ENCODE assay signal across 8 cellular contexts in genomic region chr3:128880455-128880854, GRCh38. TPM values are rescaled to one million over a fixed set of nuclear protein-coding genes. Genes with fewer than 3 reads are reported as not detected.
DNase-seq lines count a peak whose midpoint lies in the region; ATAC-seq, FAIRE-seq and TF ChIP-seq lines count a peak whose summit lies in the region.
"Not testable (repeated sequence)": the region's sequence is repeated elsewhere in the genome, so short reads cannot be mapped to it uniquely, and the experiment has no call there.

No MANE protein-coding gene starts in this region.

- H3K23ac ChIP-seq in H1 (ENCODE audit: insufficient read length), result not testable (repeated sequence)

- POLR2A ChIA-PET in T-cell (lab: Charles Lee), result interaction anchor here in 1 of 2 donors (0.5 to 0.8 kb wide), 3 partner anchors 9 to 1522 kb away, joined by 3 to 10 read pairs (median 7); no protein-coding TSS in a partner anchor
- POLR2A ChIA-PET in H1 (lab: Charles Lee; ENCODE audit: partially characterized antibody), result interaction anchor here (1.2 to 3.5 kb wide), 8 partner anchors 9 to 113 kb away, joined by 3 to 23 read pairs (median 6); partner anchors contain the start of gene CFAP92

- H3K36me3 Mint-ChIP-seq in T-cell, result peaks cover 17% of the 10 kb centered on the region
- H3K36me3 Mint-ChIP-seq in activated naive CD8-positive, alpha-beta T cell treated with anti-CD3 and anti-CD28 coated beads for 36 hours, result peaks cover 31% of the 10 kb centered on the region
- not testable (repeated sequence) for H3K36me3 Mint-ChIP-seq in immature natural killer cell

- H3K27me3 Mint-ChIP-seq in T-cell; activated naive CD8-positive, alpha-beta T cell treated with anti-CD3 and anti-CD28 coated beads for 36 hours: not testable (repeated sequence)
- peaks cover 5 to 13% (median 10%) of the 10 kb centered on the region in 3 donors for H3K27me3 Mint-ChIP-seq in immature natural killer cell (ENCODE audit: low read depth in 3 of 3)

- H3K27ac ChIP-seq in C4-2B, result peak overlapping the region; percentile 83
- H3K27ac ChIP-seq in HUES6 (ENCODE audit: low read depth, low read length); H1 (ENCODE audit: low read depth, low read length); neural cell (ENCODE audit: low read length): not testable (repeated sequence)
- peak overlapping the region in 4 of 5 donors; percentile 87 to 96 (median 94) for H3K27ac ChIP-seq in stomach

- not testable (repeated sequence) for H2BK15ac ChIP-seq in H1 (ENCODE audit: low read length)

- DNase-seq in T-cell; activated naive CD8-positive, alpha-beta T cell treated with anti-CD3 and anti-CD28 coated beads for 36 hours; H1 (ENCODE audit: low read depth in 1 of 2, low spot score in 2 of 2); immature natural killer cell; stomach: not testable (repeated sequence)

- TF ChIP-seq CTCF in C4-2B (conservative IDR thresholded peaks at IDR 0.05); H1 (IDR thresholded peaks at IDR 0.05; ENCODE audit: control extremely low read depth in 1 of 3, insufficient read depth in 1 of 3, low read depth in 1 of 3, low read length in 3 of 3); neural cell (IDR thresholded peaks at IDR 0.05; ENCODE audit: poor library complexity, severe bottlenecking); stomach (IDR thresholded peaks at IDR 0.05): not testable (repeated sequence)

- H3K18ac ChIP-seq in H1 (ENCODE audit: extremely low read depth, low read length), result not testable (repeated sequence)

- not testable (repeated sequence) for H2BK12ac ChIP-seq in H1 (ENCODE audit: low read depth, low read length)

- ATAC-seq in T-cell (replicated peaks in 1 of 4), result not testable (repeated sequence)

- H4K20me1 ChIP-seq in H1 (replicated peaks in 1 of 2; ENCODE audit: control insufficient read depth in 1 of 2, insufficient read depth in 2 of 2, low read length in 2 of 2); neural cell (ENCODE audit: insufficient read depth): not testable (repeated sequence)

- H3F3A ChIP-seq in neural cell (ENCODE audit: insufficient read depth, low read length, poor library complexity, severe bottlenecking), result not testable (repeated sequence)

- TF ChIP-seq EP300 in H1 (IDR thresholded peaks at IDR 0.05; ENCODE audit: borderline replicate concordance in 1 of 2, low read depth in 2 of 2, low read length in 2 of 2); neural cell (conservative IDR thresholded peaks at IDR 0.05; ENCODE audit: poor library complexity, severe bottlenecking); stomach (IDR thresholded peaks at IDR 0.05): not testable (repeated sequence)

- not testable (repeated sequence) for TF ChIP-seq RAD21 in H1 (IDR thresholded peaks at IDR 0.05 in 1 of 2, conservative IDR thresholded peaks at IDR 0.05 in 1 of 2; ENCODE audit: low read depth in 2 of 2, low read length in 2 of 2); neural cell (conservative IDR thresholded peaks at IDR 0.05)

- peaks cover 29% of the 10 kb centered on the region for H3K36me3 ChIP-seq in HUES6 (ENCODE audit: control insufficient read depth, insufficient read depth, low read length)
- H3K36me3 ChIP-seq in H1 (ENCODE audit: control insufficient read depth in 2 of 4, insufficient read depth in 4 of 4, low read length in 3 of 4), result peaks cover 0 to 19% (median 1%) of the 10 kb centered on the region in 4 experiments; a peak in 5 of 8 replicates
- H3K36me3 ChIP-seq in neural cell (ENCODE audit: insufficient read depth, low read length), result not testable (repeated sequence)
- peaks cover 0 to 31% (median 17%) of the 10 kb centered on the region in 4 donors for H3K36me3 ChIP-seq in stomach

- FAIRE-seq in H1 (lab: Jason Lieb, UNC), result not testable (repeated sequence)

- H2BK20ac ChIP-seq in H1 (ENCODE audit: low read length), result not testable (repeated sequence)

- 92% methylated on average over 12 of the region's 12 CpGs; no CpG with 5 or more reads in 1 of the 2 experiments for WGBS in H1 (ENCODE audit: extremely low coverage in 1 of 2, insufficient coverage in 1 of 2, insufficient read length in 1 of 2, insufficient replicate concordance in 2 of 2, low coverage in 1 of 2, low lambda C conversion rate in 2 of 2, missing lambda C conversion rate in 1 of 2), 2 experiments
- 62 to 73% (median 72%) methylated on average over 12 of the region's 12 CpGs for WGBS in stomach, 5 donors

- H4K5ac ChIP-seq in H1 (ENCODE audit: insufficient read length, low read depth, low read length), result not testable (repeated sequence)

- peak overlapping the region; percentile 71 to 90 (median 83) for H3K4me3 Mint-ChIP-seq in T-cell
- H3K4me3 Mint-ChIP-seq in activated naive CD8-positive, alpha-beta T cell treated with anti-CD3 and anti-CD28 coated beads for 36 hours, result peak overlapping the region; percentile 94
- peak overlapping the region; percentile 84 to 94 (median 91) for H3K4me3 Mint-ChIP-seq in immature natural killer cell

- not testable (repeated sequence) for H4K91ac ChIP-seq in H1 (replicated peaks; ENCODE audit: insufficient read length, low read length)

- H3K9me3 ChIP-seq in HUES6 (ENCODE audit: control insufficient read depth, insufficient read depth, low read depth, low read length); H1 (ENCODE audit: insufficient read depth in 2 of 2, low read depth in 1 of 2, low read length in 1 of 2); neural cell (ENCODE audit: low read length); stomach: not testable (repeated sequence)

- not testable (repeated sequence) for H2BK5ac ChIP-seq in H1 (ENCODE audit: low read depth, low read length)

- not testable (repeated sequence) for H3K56ac ChIP-seq in H1 (replicated peaks; ENCODE audit: insufficient read length, low read depth, low read length)

- peak overlapping the region; percentile 90 to 97 for H3K27ac Mint-ChIP-seq in T-cell
- H3K27ac Mint-ChIP-seq in activated naive CD8-positive, alpha-beta T cell treated with anti-CD3 and anti-CD28 coated beads for 36 hours, result peak overlapping the region; percentile 93
- peak overlapping the region; percentile 97 to 99 (median 98) for H3K27ac Mint-ChIP-seq in immature natural killer cell

- H2BK120ac ChIP-seq in H1 (replicated peaks; ENCODE audit: low read depth, low read length), result not testable (repeated sequence)

- H2AFZ ChIP-seq in H1 (ENCODE audit: low read length); neural cell (ENCODE audit: low read depth, low read length): not testable (repeated sequence)

- not testable (repeated sequence) for H3K14ac ChIP-seq in H1 (ENCODE audit: insufficient read length)

- H4K8ac ChIP-seq in H1 (ENCODE audit: extremely low read depth, insufficient read depth, low read length), result not testable (repeated sequence)

- H3K23me2 ChIP-seq in H1 (ENCODE audit: low read depth, low read length), result peaks cover 13% of the 10 kb centered on the region

- H3K4me1 Mint-ChIP-seq in T-cell (peaks cover 66 to 77% (median 67%) of the 10 kb centered on the region in 3 donors), immature natural killer cell (peaks cover 49 to 74% of the 10 kb centered on the region in 2 donors)
- peaks cover 48% of the 10 kb centered on the region for H3K4me1 Mint-ChIP-seq in activated naive CD8-positive, alpha-beta T cell treated with anti-CD3 and anti-CD28 coated beads for 36 hours

- H3K9ac ChIP-seq in HUES6 (ENCODE audit: low read length), result peak overlapping the region; percentile 98
- peak overlapping the region in 3 of 4 experiments; percentile 89 to 90 (median 90); a peak in 3 of 7 replicates for H3K9ac ChIP-seq in H1 (replicated peaks in 1 of 4; ENCODE audit: extremely low read depth in 1 of 4, low read depth in 3 of 4, low read length in 3 of 4)
- peak overlapping the region; percentile 81 for H3K9ac ChIP-seq in neural cell (ENCODE audit: low read length)

- not testable (repeated sequence) for H3K9me2 ChIP-seq in neural cell (ENCODE audit: insufficient read depth, low read length)

- H3K4me3 ChIP-seq in HUES6 (ENCODE audit: low read depth, low read length) (peak overlapping the region; percentile 81), H1 (ENCODE audit: extremely low read depth in 1 of 4, insufficient read depth in 2 of 4, low read depth in 3 of 4, low read length in 4 of 4) (peak overlapping the region; percentile 78 to 90 (median 82); a peak in 5 of 8 replicates), neural cell (ENCODE audit: low read length) (peak overlapping the region; percentile 71), stomach (peak overlapping the region; percentile 68 to 82 (median 79))

- not testable (repeated sequence) for H3K27me3 ChIP-seq in HUES6 (ENCODE audit: control insufficient read depth, insufficient read depth, low read length); H1 (replicated peaks in 1 of 4; ENCODE audit: control insufficient read depth in 3 of 4, extremely low read depth in 1 of 4, insufficient read depth in 3 of 4, low read length in 3 of 4); neural cell (ENCODE audit: insufficient read depth, low read depth, low read length); stomach

- intact Hi-C loops in stomach (cut with DNase I; ENCODE audit: low total_unique reads), result not testable (repeated sequence)

- not testable (repeated sequence) for H3K4ac ChIP-seq in H1 (replicated peaks; ENCODE audit: insufficient read length, low read depth, low read length)

- TF ChIP-seq POLR2A in H1 (IDR thresholded peaks at IDR 0.05; ENCODE audit: control extremely low read depth in 1 of 2, low read depth in 2 of 2, low read length in 2 of 2); stomach (IDR thresholded peaks at IDR 0.05): not testable (repeated sequence)

- H2AK5ac ChIP-seq in H1 (ENCODE audit: low read depth, low read length), result not testable (repeated sequence)

- H3K4me2 ChIP-seq in H1 (ENCODE audit: insufficient read depth in 1 of 2, low read depth in 2 of 2, low read length in 2 of 2) (peak overlapping the region; percentile 79 to 99), neural cell (ENCODE audit: low read length) (peak overlapping the region; percentile 94)

- CTCF ChIA-PET in T-cell (lab: Charles Lee) (interaction anchor here in 1 of 2 donors (2.6 kb wide), 1 partner anchor 199 kb away, joined by 15 read pairs; no protein-coding TSS in a partner anchor), H1 (lab: Charles Lee; ENCODE audit: partially characterized antibody) (interaction anchor here (0.6 kb wide), 1 partner anchor 17 kb away, joined by 3 read pairs; no protein-coding TSS in a partner anchor)

- peaks cover 16% of the 10 kb centered on the region for H3K79me1 ChIP-seq in H1 (ENCODE audit: low read depth, low read length)

- not testable (repeated sequence) for H3K9me3 Mint-ChIP-seq in T-cell; activated naive CD8-positive, alpha-beta T cell treated with anti-CD3 and anti-CD28 coated beads for 36 hours; immature natural killer cell

- H3K79me2 ChIP-seq in H1 (ENCODE audit: control insufficient read depth in 1 of 2, insufficient read depth in 2 of 2, low read length in 2 of 2) (peaks cover 8 to 52% of the 10 kb centered on the region in 2 experiments; a peak in 3 of 4 replicates), neural cell (replicated peaks; ENCODE audit: insufficient read depth, low read length) (peaks cover 41% of the 10 kb centered on the region)

- H3K4me1 ChIP-seq in HUES6 (ENCODE audit: control insufficient read depth, insufficient read depth, low read length); H1 (replicated peaks in 1 of 4; ENCODE audit: control insufficient read depth in 3 of 4, insufficient read depth in 4 of 4, low read length in 3 of 4): not testable (repeated sequence)
- H3K4me1 ChIP-seq in stomach, result peaks cover 30 to 75% (median 47%) of the 10 kb centered on the region in 4 donors

RNA-seq across cellular contexts. Expression of gene ACAD9, which starts 1.0 kb away (rescaled TPM):
- total RNA-seq in T-cell (10 to 100 TPM; 45.1 to 91.5 (median 54.3) TPM), stomach (100 to 1,000 TPM in 1 of 5 donors, 10 to 100 TPM in 4; 21.0 to 160 (median 38.7) TPM)
- total RNA-seq in activated naive CD8-positive, alpha-beta T cell treated with anti-CD3 and anti-CD28 coated beads for 36 hours, result 10 to 100 TPM; 47.5 to 47.6 TPM
- total RNA-seq in H1 (2021; fragmentation: NEBNext Ultra II Directional; extraction: Animal tissue kit (Norgen Biotek cat#: 25700)), result 28.9 and 32.8 TPM in 2 replicates
- polyA plus RNA-seq in H1 (2011; rRNA removed) (27.5 and 35.1 TPM in 2 replicates), immature natural killer cell (10 to 100 TPM; 11.8 to 18.9 (median 16.4) TPM), neural cell (33.5 and 48.9 TPM in 2 replicates), stomach (10 to 100 TPM; 17.1 to 24.5 (median 20.9) TPM)
- 33.2 TPM for polyA plus RNA-seq in H1 (2011; cell fraction: cytosol; rRNA removed)
- 74.1 TPM for polyA plus RNA-seq in H1 (2011; cell fraction: nucleus; rRNA removed)
- 17.7 to 25.6 TPM (median 24.2 TPM) in 4 replicates for polyA plus RNA-seq in H1 (2012, experiment 1 of 2)
- 11.8 TPM for polyA plus RNA-seq in H1 (2012, experiment 2 of 2)
- 16.7 TPM for polyA plus RNA-seq in H1 (2013, experiment 1 of 2)
- polyA plus RNA-seq in H1 (2013, experiment 2 of 2), result 17.5 TPM
- 36.4 and 37.2 TPM in 2 replicates for polyA minus RNA-seq in H1 (2011; rRNA and poly(A)+ RNA removed)
- 21.8 TPM for polyA minus RNA-seq in H1 (2011; cell fraction: cytosol; rRNA and poly(A)+ RNA removed)
- 78.1 TPM for polyA minus RNA-seq in H1 (2011; cell fraction: nucleus; rRNA and poly(A)+ RNA removed)
- polyA minus RNA-seq in neural cell, result 39.2 and 58.0 TPM in 2 replicates
